Comparison of ENCODE assay signal across 24 cellular contexts in genomic region chr5:116563909-116564308, GRCh38. TPM values are rescaled to one million over a fixed set of nuclear protein-coding genes. Genes with fewer than 3 reads are reported as not detected.
DNase-seq lines count a peak whose midpoint lies in the region; ATAC-seq and TF ChIP-seq lines count a peak whose summit lies in the region.
"Had no signal": no experiment of that assay in that cellular context is flagged by ENCODE, and none has a peak within 500 bp of the region (broad histone marks: within the 10 kb centered on the region; RNA-seq: fewer than 3 reads in every experiment).

No MANE protein-coding gene starts in this region.

- no peaks in the 10 kb centered on the region for H3K27me3 ChIP-seq in adrenal gland
- no peaks in the 10 kb centered on the region for H3K27me3 ChIP-seq in iPS-20b (ENCODE audit: insufficient read depth, low read length)
- no peaks in the 10 kb centered on the region for H3K27me3 ChIP-seq in smooth muscle cell (ENCODE audit: low read depth)
- H3K27me3 ChIP-seq in HAP-1 (ENCODE audit: low read depth), result no peaks in the 10 kb centered on the region
- H3K27me3 ChIP-seq: BLaER1 had no signal

- 33 to 40% (median 36%) methylated on average over 5 of the region's 5 CpGs for WGBS in adrenal gland, 4 donors
- 28% methylated on average over 5 of the region's 5 CpGs for WGBS in smooth muscle cell (ENCODE audit: low lambda C conversion rate)

- peaks cover 96% of the 10 kb centered on the region for H3K79me2 ChIP-seq in smooth muscle cell (ENCODE audit: low read depth)

- no peaks in the 10 kb centered on the region for H3K9me3 ChIP-seq in HEK293 (ENCODE audit: control insufficient read depth, insufficient read depth, low read depth, low read length)
- no peaks in the 10 kb centered on the region for H3K9me3 ChIP-seq in adrenal gland (replicated peaks in 1 of 3)
- no peaks in the 10 kb centered on the region for H3K9me3 ChIP-seq in iPS-20b (ENCODE audit: insufficient read depth, low read depth, low read length)
- H3K9me3 ChIP-seq in smooth muscle cell (replicated peaks; ENCODE audit: low read depth), result no peaks in the 10 kb centered on the region
- no peaks in the 10 kb centered on the region for H3K9me3 ChIP-seq in HAP-1
- H3K9me3 ChIP-seq: A549, BLaER1 had no signal

- ATAC-seq in left colon (no peak), GM18870 (IDR thresholded peaks at IDR 0.05; ENCODE audit: unreplicated experiment) (no peak), GM19455 (IDR thresholded peaks at IDR 0.05; ENCODE audit: unreplicated experiment) (no peak)
- ATAC-seq: A549, K562, PC-3, SK-N-SH treated with all-trans-retinoic acid at 6 μM for 48 hours had no signal

- TF ChIP-seq POLR2A in adrenal gland (IDR thresholded peaks at IDR 0.05), result no peak

- H3K4me1 ChIP-seq in HEK293 (ENCODE audit: control insufficient read depth, insufficient read depth, low read length), result peaks cover 26% of the 10 kb centered on the region
- peaks cover 26 to 79% of the 10 kb centered on the region in 2 donors for H3K4me1 ChIP-seq in adrenal gland (replicated peaks in 1 of 2)
- H3K4me1 ChIP-seq in iPS-20b (ENCODE audit: insufficient read depth, low read length), result peaks cover 93% of the 10 kb centered on the region
- peaks cover 57% of the 10 kb centered on the region for H3K4me1 ChIP-seq in smooth muscle cell (ENCODE audit: low read depth)
- peaks cover 55% of the 10 kb centered on the region for H3K4me1 ChIP-seq in HAP-1
- H3K4me1 ChIP-seq: A549 had no signal

- in situ Hi-C loops in HAP-1 (cut with MboI; ENCODE audit: low sequenced_read_pairs), result no loop called here

- TF ChIP-seq CTCF in HEK293 (tag by site-specific recombination; IDR thresholded peaks at IDR 0.05) (no peak), adrenal gland (IDR thresholded peaks at IDR 0.05) (no peak), smooth muscle cell (IDR thresholded peaks at IDR 0.05; ENCODE audit: borderline replicate concordance, insufficient read depth, poor library complexity, severe bottlenecking) (no peak)

- H3K9ac ChIP-seq in iPS-20b (ENCODE audit: low read depth, low read length) (peak overlapping the region; percentile 16; the same call in 1 of the 2 replicates), smooth muscle cell (ENCODE audit: low read depth) (no peak overlapping the region)
- H3K9ac ChIP-seq: BLaER1 had no signal

- peaks cover 4% of the 10 kb centered on the region for H4K20me1 ChIP-seq in smooth muscle cell (ENCODE audit: low read depth)
- H4K20me1 ChIP-seq: BLaER1 had no signal

- H3F3A ChIP-seq in smooth muscle cell (ENCODE audit: low read depth), result no peaks in the 10 kb centered on the region

- CTCF ChIA-PET in HEK293 (lab: Yijun Ruan, JAX), result interaction anchor here (0.6 kb wide), 1 partner anchor 108 kb away, joined by 3 read pairs; no protein-coding TSS in a partner anchor

- H3K36me3 ChIP-seq in HEK293 (ENCODE audit: control insufficient read depth in 2 of 2, insufficient read depth in 1 of 2, low read length in 2 of 2) (no peaks in the 10 kb centered on the region), adrenal gland (replicated peaks in 1 of 2) (no peaks in the 10 kb centered on the region), iPS-20b (ENCODE audit: insufficient read depth, low read depth, low read length) (peaks cover 40% of the 10 kb centered on the region), smooth muscle cell (ENCODE audit: low read depth) (no peaks in the 10 kb centered on the region), HAP-1 (replicated peaks) (peaks cover 3% of the 10 kb centered on the region; the same call in 1 of the 2 replicates)
- H3K36me3 ChIP-seq: BLaER1 had no signal

- POLR2A ChIA-PET in HEK293 (lab: Yijun Ruan, JAX), result no interaction called here

- no peak overlapping the region for H3K4me3 ChIP-seq in HEK293 (ENCODE audit: low read depth, low read length)
- H3K4me3 ChIP-seq in adrenal gland, result no peak overlapping the region
- H3K4me3 ChIP-seq in iPS-20b (ENCODE audit: low read length), result peak overlapping the region; percentile 17; the same call in 1 of the 2 replicates
- H3K4me3 ChIP-seq in smooth muscle cell, result no peak overlapping the region
- H3K4me3 ChIP-seq in HAP-1, result no peak overlapping the region
- H3K4me3 ChIP-seq: A549, BLaER1, K562 had no signal

- no peak overlapping the region for H2AFZ ChIP-seq in smooth muscle cell (ENCODE audit: low read depth)

- DNase-seq in adrenal gland, result no peak
- no peak for DNase-seq in smooth muscle cell (lab: John Stamatoyannopoulos, UW; ENCODE audit: unreplicated experiment)
- no peak for DNase-seq in left colon
- DNase-seq in HAP-1 (ENCODE audit: low spot score in 2 of 2), result no peak
- DNase-seq: CD4-positive, alpha-beta memory T cell; DMS153; HCEC 1CT; NCI-H1092 treated with DMSO at 0.1 percent for 48 hours; NCI-H146; NCI-H2029 treated with DMSO at 0.1 percent for 48 hours; NCI-H2171 treated with DMSO at 0.1 percent for 48 hours; NCI-H510A; NCI-H82; PC-3; RPMI8226; SIG-M5 had no signal

- peak overlapping the region; percentile 63 for H3K4me2 ChIP-seq in smooth muscle cell
- H3K4me2 ChIP-seq: A549 had no signal

- H3K27ac ChIP-seq in HEK293 (ENCODE audit: extremely low read depth, low read depth, low read length), result no peak overlapping the region
- H3K27ac ChIP-seq in adrenal gland, result peak overlapping the region in 3 of 5 donors; percentile 54 to 63 (median 61)
- no peak overlapping the region for H3K27ac ChIP-seq in iPS-20b (ENCODE audit: low read length)
- H3K27ac ChIP-seq in smooth muscle cell (ENCODE audit: low read depth), result no peak overlapping the region
- H3K27ac ChIP-seq: A549, BLaER1 had no signal

- intact Hi-C loops in adrenal gland (cut with DNase I) (loop anchor here in 1 of 2 donors (10.0 kb wide), 1 partner anchor 429 kb away; no protein-coding TSS in a partner anchor), left colon (cut with DNase I, micrococcal nuclease) (no loop called here)

TF ChIP-seq in HEK293, 187 proteins besides CTCF, POLR2A, EP300 and RAD21 (continues in another document):
- TF ChIP-seq, protein P1, sequence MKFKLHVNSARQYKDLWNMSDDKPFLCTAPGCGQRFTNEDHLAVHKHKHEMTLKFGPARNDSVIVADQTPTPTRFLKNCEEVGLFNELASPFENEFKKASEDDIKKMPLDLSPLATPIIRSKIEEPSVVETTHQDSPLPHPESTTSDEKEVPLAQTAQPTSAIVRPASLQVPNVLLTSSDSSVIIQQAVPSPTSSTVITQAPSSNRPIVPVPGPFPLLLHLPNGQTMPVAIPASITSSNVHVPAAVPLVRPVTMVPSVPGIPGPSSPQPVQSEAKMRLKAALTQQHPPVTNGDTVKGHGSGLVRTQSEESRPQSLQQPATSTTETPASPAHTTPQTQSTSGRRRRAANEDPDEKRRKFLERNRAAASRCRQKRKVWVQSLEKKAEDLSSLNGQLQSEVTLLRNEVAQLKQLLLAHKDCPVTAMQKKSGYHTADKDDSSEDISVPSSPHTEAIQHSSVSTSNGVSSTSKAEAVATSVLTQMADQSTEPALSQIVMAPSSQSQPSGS (tag by site-specific recombination; IDR thresholded peaks at IDR 0.05; ENCODE audit: low read depth), result no peak
- TF ChIP-seq, protein P2, sequence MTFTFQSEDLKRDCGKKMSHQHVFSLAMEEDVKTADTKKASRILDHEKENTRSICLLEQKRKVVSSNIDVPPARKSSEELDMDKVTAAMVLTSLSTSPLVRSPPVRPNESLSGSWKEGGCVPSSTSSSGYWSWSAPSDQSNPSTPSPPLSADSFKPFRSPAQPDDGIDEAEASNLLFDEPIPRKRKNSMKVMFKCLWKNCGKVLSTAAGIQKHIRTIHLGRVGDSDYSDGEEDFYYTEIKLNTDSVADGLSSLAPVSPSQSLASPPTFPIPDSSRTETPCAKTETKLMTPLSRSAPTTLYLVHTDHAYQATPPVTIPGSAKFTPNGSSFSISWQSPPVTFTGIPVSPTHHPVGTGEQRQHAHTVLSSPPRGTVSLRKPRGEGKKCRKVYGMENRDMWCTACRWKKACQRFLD (tag by site-specific recombination; IDR thresholded peaks at IDR 0.05), result no peak
- TF ChIP-seq FEZF1 (tag by site-specific recombination; IDR thresholded peaks at IDR 0.05), result peak; percentile 38; the same call in 1 of the 2 replicates
- TF ChIP-seq ZNF843 (tag by site-specific recombination; IDR thresholded peaks at IDR 0.05), result peak; percentile 30; the same call in 1 of the 2 replicates
- TF ChIP-seq PRDM6 (tag by site-specific recombination; IDR thresholded peaks at IDR 0.05), result peak; percentile 78
- TF ChIP-seq ZNF18 (tag by site-specific recombination; IDR thresholded peaks at IDR 0.05), result no peak
- TF ChIP-seq KLF10 (tag by site-specific recombination; IDR thresholded peaks at IDR 0.05), result 0 out of 2 replicates have a peak, but pooled peaks have one; percentile 21
- 0 out of 2 replicates have a peak, but pooled peaks have one; percentile 27 for TF ChIP-seq TCF7L2 (IDR thresholded peaks at IDR 0.05; ENCODE audit: borderline replicate concordance, low read depth, low read length)
- peak; percentile 85 for TF ChIP-seq SP7 (tag by site-specific recombination; IDR thresholded peaks at IDR 0.05)

RNA-seq across cellular contexts. Expression of gene SEMA6A, which starts 10.7 kb away (rescaled TPM):
- total RNA-seq in adrenal gland (100 to 1,000 TPM; 108 to 182 (median 141) TPM), smooth muscle cell (9.9 and 12.9 TPM in 2 replicates), left colon (100 to 1,000 TPM; 100 to 103 TPM)
- polyA plus RNA-seq in adrenal gland (100 to 1,000 TPM in 1 of 3 donors, 10 to 100 TPM in 2; 55.1 to 112 (median 91.2) TPM), smooth muscle cell (6.3 and 12.0 TPM in 2 replicates)
- total RNA-seq: CD4-positive, alpha-beta memory T cell; PC-3 had no signal

Comparison
In these comparisons a context has a peak if more than half of its experiments do, and no peak if none do; other contexts are left out.
1. H3K27ac ChIP-seq: peak in adrenal gland (3 of 5); none in HEK293 (single experiment), iPS-20b (single experiment) and smooth muscle cell (single experiment).